ENCODE assay signal across 12 cellular contexts in the genomic region with DNA sequence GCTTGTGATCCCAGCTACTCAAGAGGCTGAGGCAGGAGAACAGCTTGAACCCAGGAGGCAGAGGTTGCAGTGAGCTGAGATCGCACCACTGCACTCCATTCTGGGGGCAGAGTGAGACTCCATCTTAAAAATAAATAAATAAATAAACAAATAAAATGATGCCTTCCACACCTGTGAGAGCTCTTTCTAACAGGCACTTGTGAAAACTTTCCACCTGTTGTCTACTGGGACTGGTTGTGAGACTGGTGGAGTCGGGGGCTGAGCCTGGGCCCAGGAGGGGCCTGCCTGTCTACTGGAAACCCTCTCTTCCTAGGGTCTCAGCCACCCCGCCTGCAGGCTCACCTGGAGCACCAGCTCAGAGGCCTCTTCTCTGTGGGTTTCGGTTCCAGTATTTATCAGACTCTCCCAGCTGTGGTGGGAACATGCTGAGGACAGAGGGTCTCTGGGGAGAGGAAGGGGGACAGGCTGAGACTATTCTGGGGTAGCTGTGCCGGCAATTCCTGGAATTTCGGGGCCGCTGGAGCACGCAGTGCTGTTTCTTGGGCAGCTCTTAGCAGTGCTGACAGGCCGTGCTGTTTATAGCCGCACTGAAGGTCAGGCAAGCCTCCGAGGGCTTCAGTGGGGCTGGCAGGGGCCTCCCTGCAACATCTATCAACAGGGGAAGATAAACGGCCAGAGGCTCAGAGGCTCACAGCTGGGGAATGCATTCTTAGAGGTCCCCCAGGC. TPM values are rescaled to one million over a fixed set of nuclear protein-coding genes. Genes with fewer than 3 reads are reported as not detected.
DNase-seq lines count a peak whose midpoint lies in the region; ATAC-seq, FAIRE-seq and TF ChIP-seq lines count a peak whose summit lies in the region.
"Had no signal": no experiment of that assay in that cellular context is flagged by ENCODE, and none has a peak within 500 bp of the region (broad histone marks: within the 10 kb centered on the region; RNA-seq: fewer than 3 reads in every experiment).

No MANE protein-coding gene starts in this region.

- peak overlapping the region; percentile 64 for H3K27ac ChIP-seq in caudate nucleus (ENCODE audit: low read depth, low read length)
- no peak overlapping the region for H3K27ac ChIP-seq in kidney (ENCODE audit: low read depth in 2 of 2, low read length in 2 of 2)
- H3K27ac ChIP-seq in skeletal muscle tissue (ENCODE audit: low read depth, low read length): peak overlapping the region; percentile 100
- H3K27ac ChIP-seq: right lobe of liver had no signal

- H3K4me1 ChIP-seq in kidney (ENCODE audit: control insufficient read depth in 1 of 2, insufficient read depth in 1 of 2, low read depth in 1 of 2, low read length in 2 of 2) (peaks cover 4 to 9% of the 10 kb centered on the region in 2 donors), skeletal muscle tissue (ENCODE audit: control insufficient read depth in 3 of 3, insufficient read depth in 3 of 3, low read length in 3 of 3) (peaks cover 71 to 87% (median 79%) of the 10 kb centered on the region in 3 donors)
- H3K4me1 ChIP-seq: right lobe of liver had no signal

- no peaks in the 10 kb centered on the region for H3K36me3 Mint-ChIP-seq in activated CD4-positive, alpha-beta memory T cell treated with anti-CD3 and anti-CD28 coated beads for 36 hours

- CTCF ChIA-PET in activated CD4-positive, alpha-beta memory T cell treated with anti-CD3 and anti-CD28 coated beads for 36 hours (lab: Charles Lee): no interaction called here

- H3K36me3 ChIP-seq in H7 (replicated peaks; ENCODE audit: control insufficient read depth, insufficient read depth, low read length): no peaks in the 10 kb centered on the region
- no peaks in the 10 kb centered on the region for H3K36me3 ChIP-seq in kidney (ENCODE audit: control insufficient read depth in 1 of 2, insufficient read depth in 2 of 2, low read length in 2 of 2)
- H3K36me3 ChIP-seq in skeletal muscle tissue (ENCODE audit: control insufficient read depth in 3 of 3, insufficient read depth in 3 of 3, low read length in 3 of 3): peaks cover 8 to 64% (median 31%) of the 10 kb centered on the region in 3 donors
- H3K36me3 ChIP-seq: right lobe of liver had no signal

- H3K4me1 Mint-ChIP-seq in activated CD4-positive, alpha-beta memory T cell treated with anti-CD3 and anti-CD28 coated beads for 36 hours (ENCODE audit: low read depth): no peaks in the 10 kb centered on the region

- H3K27me3 ChIP-seq in H7 (ENCODE audit: control insufficient read depth, insufficient read depth, low read length) (no peaks in the 10 kb centered on the region), skeletal muscle tissue (ENCODE audit: control insufficient read depth in 3 of 3, insufficient read depth in 3 of 3, low read length in 3 of 3) (peaks cover 0 to 3% (median 0%) of the 10 kb centered on the region in 3 donors)
- H3K27me3 ChIP-seq: right lobe of liver had no signal

- H3K9me3 ChIP-seq in kidney (ENCODE audit: control insufficient read depth in 1 of 2, low read length in 2 of 2) (no peaks in the 10 kb centered on the region), skeletal muscle tissue (ENCODE audit: control insufficient read depth in 3 of 3, low read length in 3 of 3) (no peaks in the 10 kb centered on the region)
- H3K9me3 ChIP-seq: right lobe of liver had no signal

- no peak for TF ChIP-seq CTCF in kidney (IDR thresholded peaks at IDR 0.05; ENCODE audit: borderline replicate concordance, extremely low read depth, insufficient read depth)

- H3K9ac ChIP-seq in kidney (ENCODE audit: low read length in 2 of 2) (no peak overlapping the region), skeletal muscle tissue (ENCODE audit: low read depth in 1 of 3, low read length in 3 of 3) (peak overlapping the region; percentile 96 to 100 (median 99))

- no peak for FAIRE-seq in kidney (lab: Jason Lieb, UNC)

- no peak overlapping the region for H3K4me3 Mint-ChIP-seq in activated CD4-positive, alpha-beta memory T cell treated with anti-CD3 and anti-CD28 coated beads for 36 hours

- H3K9me3 Mint-ChIP-seq in activated CD4-positive, alpha-beta memory T cell treated with anti-CD3 and anti-CD28 coated beads for 36 hours: no peaks in the 10 kb centered on the region

- no peak for ATAC-seq in HG02885 (IDR thresholded peaks at IDR 0.05; ENCODE audit: poor library complexity, unreplicated experiment)
- ATAC-seq in HG02571 (IDR thresholded peaks at IDR 0.05; ENCODE audit: unreplicated experiment): no peak

- no peak overlapping the region for H3K4me3 ChIP-seq in H7 (ENCODE audit: insufficient read depth, low read depth, low read length)
- no peak overlapping the region for H3K4me3 ChIP-seq in kidney (ENCODE audit: low read length in 2 of 2)
- H3K4me3 ChIP-seq in skeletal muscle tissue (ENCODE audit: low read length in 3 of 3): peak overlapping the region; percentile 92 to 98 (median 96)
- H3K4me3 ChIP-seq: right lobe of liver had no signal

- POLR2A ChIA-PET in activated CD4-positive, alpha-beta memory T cell treated with anti-CD3 and anti-CD28 coated beads for 36 hours (lab: Charles Lee): no interaction called here

- H3K27me3 Mint-ChIP-seq in activated CD4-positive, alpha-beta memory T cell treated with anti-CD3 and anti-CD28 coated beads for 36 hours: no peaks in the 10 kb centered on the region

- intact Hi-C loops in kidney (cut with DNase I): no loop called here
- intact Hi-C loops in activated CD4-positive, alpha-beta memory T cell treated with anti-CD3 and anti-CD28 coated beads for 36 hours (cut with micrococcal nuclease): no loop called here

- DNase-seq in H7 (peak; percentile 80), caudate nucleus (lab: John Stamatoyannopoulos, UW) (no peak), kidney (peak; percentile 92)
- DNase-seq in activated CD4-positive, alpha-beta memory T cell treated with anti-CD3 and anti-CD28 coated beads for 36 hours: no peak
- no peak for DNase-seq in activated effector memory CD4-positive, alpha-beta T cell treated with anti-CD3 and anti-CD28 coated beads, Interleukin-2, amount 50 U/mL, for 16 hours
- DNase-seq: activated CD8-positive, alpha-beta memory T cell treated with anti-CD3 and anti-CD28 coated beads, Interleukin-2, amount 50 U/mL, for 48 hours; NCI-H187; right lobe of liver; T1000 had no signal

- no peak overlapping the region for H3K27ac Mint-ChIP-seq in activated CD4-positive, alpha-beta memory T cell treated with anti-CD3 and anti-CD28 coated beads for 36 hours

RNA-seq across cellular contexts. Expression of gene LDB3, which starts 3.8 kb away (rescaled TPM):
- 0.03 and 0.30 TPM in 2 replicates for total RNA-seq in H7 (2014; rRNA removed; shearing (Covaris generic))
- total RNA-seq in kidney (7.7 TPM), skeletal muscle tissue (87.7 TPM)
- polyA plus RNA-seq in kidney (ENCODE audit: insufficient read depth, low read depth, low replicate concordance): 3.3 TPM
- total RNA-seq in activated CD4-positive, alpha-beta memory T cell treated with anti-CD3 and anti-CD28 coated beads for 36 hours: under 1 TPM; 0.12 to 0.43 TPM

RNA-seq across cellular contexts. Expression of gene OPN4, which starts 17.8 kb away (rescaled TPM):
- total RNA-seq in H7 (2014; rRNA removed; shearing (Covaris generic)): not detected in 2 replicates
- total RNA-seq in kidney: not detected
- polyA plus RNA-seq in kidney (ENCODE audit: insufficient read depth, low read depth, low replicate concordance): not detected
- total RNA-seq in skeletal muscle tissue: not detected
- total RNA-seq in activated CD4-positive, alpha-beta memory T cell treated with anti-CD3 and anti-CD28 coated beads for 36 hours: not detected
- total RNA-seq: right lobe of liver had no signal

Comparison
In these comparisons a context has a peak if more than half of its experiments do, and no peak if none do; other contexts are left out.
1. DNase-seq: peak in H7 (single experiment) and kidney (single experiment); none in caudate nucleus (0 of 61), activated CD4-positive, alpha-beta memory T cell treated with anti-CD3 and anti-CD28 coated beads for 36 hours (single experiment) and activated effector memory CD4-positive, alpha-beta T cell treated with anti-CD3 and anti-CD28 coated beads, Interleukin-2, amount 50 U/mL, for 16 hours (single experiment).
2. H3K4me3 ChIP-seq: peak in skeletal muscle tissue (3 of 3); none in H7 (single experiment) and kidney (0 of 2).
3. H3K27ac ChIP-seq: peak in caudate nucleus (single experiment) and skeletal muscle tissue (single experiment); none in kidney (0 of 2).
4. H3K9ac ChIP-seq: peak in skeletal muscle tissue (3 of 3); none in kidney (0 of 2).
5. RNA of gene LDB3, which starts 3.8 kb away (total RNA-seq): 87.7 TPM in skeletal muscle tissue (single experiment); 7.7 TPM in kidney (single experiment), 0.12 to 0.43 TPM in activated CD4-positive, alpha-beta memory T cell treated with anti-CD3 and anti-CD28 coated beads for 36 hours and 0.03 to 0.30 TPM in H7; every median in the first group is over 10 times any median in the second.